In the genomic region with DNA sequence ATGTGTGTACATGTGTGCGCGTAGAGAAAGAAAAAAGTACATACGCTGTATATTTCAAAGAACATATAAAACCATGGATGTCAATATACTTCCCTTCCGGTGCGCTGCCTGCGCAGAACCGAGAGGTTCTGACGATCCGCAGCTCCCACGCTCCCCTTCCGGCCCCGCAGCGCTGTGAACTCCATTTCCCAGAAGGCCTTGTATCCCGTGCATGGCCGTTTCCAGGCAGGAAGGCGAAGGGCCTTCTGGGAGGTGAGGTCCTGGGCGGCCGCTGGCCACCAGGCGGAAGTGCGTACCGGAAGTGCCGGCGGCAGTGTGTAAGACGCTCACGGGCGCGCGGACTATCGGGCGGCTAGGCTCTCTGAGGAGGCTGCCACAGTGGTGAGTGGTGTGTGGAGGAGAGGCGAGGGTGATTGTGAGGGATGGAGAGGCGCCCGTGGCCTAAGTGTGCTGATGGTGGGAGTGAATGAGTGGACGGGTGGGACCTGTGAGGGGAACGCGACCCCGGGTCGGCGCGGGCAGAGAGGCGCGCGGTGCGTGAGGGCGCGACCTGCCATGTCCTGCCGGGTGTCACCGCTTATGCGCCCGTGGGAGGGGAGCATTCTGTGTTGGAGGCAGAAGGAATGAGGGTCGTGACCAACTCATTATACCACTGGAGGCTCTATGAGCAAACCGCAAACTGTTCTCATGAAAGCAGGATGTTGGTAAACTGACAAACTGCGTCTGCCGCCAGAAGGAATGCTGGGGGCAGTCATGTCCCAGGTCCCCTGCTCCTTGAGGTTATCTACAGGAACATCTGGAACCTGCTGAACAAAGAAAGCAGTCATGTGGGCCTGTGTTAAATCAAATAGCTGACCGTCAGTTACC, we compare ENCODE assay signal across 1 cellular context.
A peak's percentile ranks its signal among the peaks of the same experiment; 100 is the strongest.
TF ChIP-seq lines count a peak whose summit lies in the region.

A gene with protein sequence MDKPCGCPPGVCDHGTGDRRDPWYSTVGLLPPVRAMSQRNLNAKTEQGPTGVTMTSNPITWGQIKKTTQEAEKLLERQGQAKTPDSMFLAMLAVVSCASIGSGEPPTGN (plus strand): TSS at position 313 of the 867 bp plus-strand sequence. CDS start 6,792 bp downstream, outside the sequence.

TF ChIP-seq in GM12878, 131 proteins besides CTCF, POLR2A, EP300 and RAD21 (continued from another document and continues in another):
- TF ChIP-seq RFX5 (IDR thresholded peaks at IDR 0.05; ENCODE audit: low read depth, low read length) (0 out of 2 replicates have a peak, but pooled peaks have one; percentile 29), RELA (IDR thresholded peaks at IDR 0.05; ENCODE audit: borderline replicate concordance, partially characterized antibody) (no peak), SMAD5 (IDR thresholded peaks at IDR 0.05; ENCODE audit: low read depth) (peak; percentile 92; the same call in 1 of the 2 replicates), KDM1A (IDR thresholded peaks at IDR 0.05; ENCODE audit: borderline replicate concordance) (no peak), HCFC1 (IDR thresholded peaks at IDR 0.05; ENCODE audit: low read length) (peak; percentile 99), CBX5 (IDR thresholded peaks at IDR 0.05; ENCODE audit: low read depth) (0 out of 2 replicates have a peak, but pooled peaks have one; percentile 12), GABPA (IDR thresholded peaks at IDR 0.05; ENCODE audit: low read depth) (peak; percentile 94), EGR1 (IDR thresholded peaks at IDR 0.05; ENCODE audit: borderline replicate concordance in 1 of 2, low read depth in 2 of 2, low read length in 2 of 2) (peak in 1 of 2 experiments; percentile 75; a peak in 2 of 3 replicates), FOXK2 (IDR thresholded peaks at IDR 0.05) (no peak), NFXL1 (IDR thresholded peaks at IDR 0.05; ENCODE audit: borderline replicate concordance) (no peak), IKZF2 (IDR thresholded peaks at IDR 0.05) (peak in 1 of 2 experiments; percentile 27; a peak in 1 of 4 replicates), SRF (IDR thresholded peaks at IDR 0.05; ENCODE audit: low read depth in 2 of 2, low read length in 2 of 2) (0 out of 4 replicates have a peak, but pooled peaks of 1 of the 2 experiments have one; percentile 58), SREBF1 (IDR thresholded peaks at IDR 0.05; ENCODE audit: low read length) (peak; percentile 28; the same call in 1 of the 2 replicates), BMI1 (IDR thresholded peaks at IDR 0.05; ENCODE audit: borderline replicate concordance) (no peak), JUND (IDR thresholded peaks at IDR 0.05; ENCODE audit: low read depth, low read length) (no peak), SPI1 (IDR thresholded peaks at IDR 0.05; ENCODE audit: borderline replicate concordance, insufficient read depth, low read depth, low read length) (peak; percentile 74; the same call in 1 of the 2 replicates), NR2F1 (conservative IDR thresholded peaks at IDR 0.05) (peak; percentile 87), NR2C1 (IDR thresholded peaks at IDR 0.05) (peak; percentile 65), SUZ12 (IDR thresholded peaks at IDR 0.05; ENCODE audit: unreplicated experiment) (no peak), ZNF384 (IDR thresholded peaks at IDR 0.05; ENCODE audit: borderline replicate concordance, low read depth, low read length) (no peak), TAF1 (IDR thresholded peaks at IDR 0.05; ENCODE audit: borderline replicate concordance, low read depth, low read length) (peak; percentile 97), SMAD1 (IDR thresholded peaks at IDR 0.05; ENCODE audit: low read depth, partially characterized antibody) (peak; percentile 80), SUPT20H (IDR thresholded peaks at IDR 0.05; ENCODE audit: borderline replicate concordance, control insufficient read depth, low read depth, low read length) (no peak), CHD4 (IDR thresholded peaks at IDR 0.05) (no peak), NR2C2 (IDR thresholded peaks at IDR 0.05; ENCODE audit: borderline replicate concordance, control insufficient read depth, insufficient read length, low read depth) (no peak), POLR2AphosphoS5 (IDR thresholded peaks at IDR 0.05; ENCODE audit: low read length) (peak; percentile 98), POLR2AphosphoS2 (IDR thresholded peaks at IDR 0.05; ENCODE audit: low read depth, low read length) (peak; percentile 96), POU2F2 (IDR thresholded peaks at IDR 0.05; ENCODE audit: borderline replicate concordance, low read depth, low read length) (peak; percentile 80), TBL1XR1 (IDR thresholded peaks at IDR 0.05; ENCODE audit: low read depth, low read length) (no peak), SIN3A (IDR thresholded peaks at IDR 0.05; ENCODE audit: low read depth, low read length) (peak; percentile 88), ASH2L (IDR thresholded peaks at IDR 0.05; ENCODE audit: borderline replicate concordance, low read depth) (no peak)
- TF ChIP-seq, protein P1, sequence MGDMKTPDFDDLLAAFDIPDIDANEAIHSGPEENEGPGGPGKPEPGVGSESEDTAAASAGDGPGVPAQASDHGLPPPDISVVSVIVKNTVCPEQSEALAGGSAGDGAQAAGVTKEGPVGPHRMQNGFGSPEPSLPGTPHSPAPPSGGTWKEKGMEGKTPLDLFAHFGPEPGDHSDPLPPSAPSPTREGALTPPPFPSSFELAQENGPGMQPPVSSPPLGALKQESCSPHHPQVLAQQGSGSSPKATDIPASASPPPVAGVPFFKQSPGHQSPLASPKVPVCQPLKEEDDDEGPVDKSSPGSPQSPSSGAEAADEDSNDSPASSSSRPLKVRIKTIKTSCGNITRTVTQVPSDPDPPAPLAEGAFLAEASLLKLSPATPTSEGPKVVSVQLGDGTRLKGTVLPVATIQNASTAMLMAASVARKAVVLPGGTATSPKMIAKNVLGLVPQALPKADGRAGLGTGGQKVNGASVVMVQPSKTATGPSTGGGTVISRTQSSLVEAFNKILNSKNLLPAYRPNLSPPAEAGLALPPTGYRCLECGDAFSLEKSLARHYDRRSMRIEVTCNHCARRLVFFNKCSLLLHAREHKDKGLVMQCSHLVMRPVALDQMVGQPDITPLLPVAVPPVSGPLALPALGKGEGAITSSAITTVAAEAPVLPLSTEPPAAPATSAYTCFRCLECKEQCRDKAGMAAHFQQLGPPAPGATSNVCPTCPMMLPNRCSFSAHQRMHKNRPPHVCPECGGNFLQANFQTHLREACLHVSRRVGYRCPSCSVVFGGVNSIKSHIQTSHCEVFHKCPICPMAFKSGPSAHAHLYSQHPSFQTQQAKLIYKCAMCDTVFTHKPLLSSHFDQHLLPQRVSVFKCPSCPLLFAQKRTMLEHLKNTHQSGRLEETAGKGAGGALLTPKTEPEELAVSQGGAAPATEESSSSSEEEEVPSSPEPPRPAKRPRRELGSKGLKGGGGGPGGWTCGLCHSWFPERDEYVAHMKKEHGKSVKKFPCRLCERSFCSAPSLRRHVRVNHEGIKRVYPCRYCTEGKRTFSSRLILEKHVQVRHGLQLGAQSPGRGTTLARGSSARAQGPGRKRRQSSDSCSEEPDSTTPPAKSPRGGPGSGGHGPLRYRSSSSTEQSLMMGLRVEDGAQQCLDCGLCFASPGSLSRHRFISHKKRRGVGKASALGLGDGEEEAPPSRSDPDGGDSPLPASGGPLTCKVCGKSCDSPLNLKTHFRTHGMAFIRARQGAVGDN (IDR thresholded peaks at IDR 0.05), result peak; percentile 17; the same call in 1 of the 2 replicates
- TF ChIP-seq, protein P2, sequence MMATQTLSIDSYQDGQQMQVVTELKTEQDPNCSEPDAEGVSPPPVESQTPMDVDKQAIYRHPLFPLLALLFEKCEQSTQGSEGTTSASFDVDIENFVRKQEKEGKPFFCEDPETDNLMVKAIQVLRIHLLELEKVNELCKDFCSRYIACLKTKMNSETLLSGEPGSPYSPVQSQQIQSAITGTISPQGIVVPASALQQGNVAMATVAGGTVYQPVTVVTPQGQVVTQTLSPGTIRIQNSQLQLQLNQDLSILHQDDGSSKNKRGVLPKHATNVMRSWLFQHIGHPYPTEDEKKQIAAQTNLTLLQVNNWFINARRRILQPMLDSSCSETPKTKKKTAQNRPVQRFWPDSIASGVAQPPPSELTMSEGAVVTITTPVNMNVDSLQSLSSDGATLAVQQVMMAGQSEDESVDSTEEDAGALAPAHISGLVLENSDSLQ (IDR thresholded peaks at IDR 0.05), result peak; percentile 26; the same call in 1 of the 2 replicates
- TF ChIP-seq, protein P3, sequence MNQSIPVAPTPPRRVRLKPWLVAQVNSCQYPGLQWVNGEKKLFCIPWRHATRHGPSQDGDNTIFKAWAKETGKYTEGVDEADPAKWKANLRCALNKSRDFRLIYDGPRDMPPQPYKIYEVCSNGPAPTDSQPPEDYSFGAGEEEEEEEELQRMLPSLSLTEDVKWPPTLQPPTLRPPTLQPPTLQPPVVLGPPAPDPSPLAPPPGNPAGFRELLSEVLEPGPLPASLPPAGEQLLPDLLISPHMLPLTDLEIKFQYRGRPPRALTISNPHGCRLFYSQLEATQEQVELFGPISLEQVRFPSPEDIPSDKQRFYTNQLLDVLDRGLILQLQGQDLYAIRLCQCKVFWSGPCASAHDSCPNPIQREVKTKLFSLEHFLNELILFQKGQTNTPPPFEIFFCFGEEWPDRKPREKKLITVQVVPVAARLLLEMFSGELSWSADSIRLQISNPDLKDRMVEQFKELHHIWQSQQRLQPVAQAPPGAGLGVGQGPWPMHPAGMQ (IDR thresholded peaks at IDR 0.05; ENCODE audit: borderline replicate concordance), result no peak
- TF ChIP-seq, protein P4, sequence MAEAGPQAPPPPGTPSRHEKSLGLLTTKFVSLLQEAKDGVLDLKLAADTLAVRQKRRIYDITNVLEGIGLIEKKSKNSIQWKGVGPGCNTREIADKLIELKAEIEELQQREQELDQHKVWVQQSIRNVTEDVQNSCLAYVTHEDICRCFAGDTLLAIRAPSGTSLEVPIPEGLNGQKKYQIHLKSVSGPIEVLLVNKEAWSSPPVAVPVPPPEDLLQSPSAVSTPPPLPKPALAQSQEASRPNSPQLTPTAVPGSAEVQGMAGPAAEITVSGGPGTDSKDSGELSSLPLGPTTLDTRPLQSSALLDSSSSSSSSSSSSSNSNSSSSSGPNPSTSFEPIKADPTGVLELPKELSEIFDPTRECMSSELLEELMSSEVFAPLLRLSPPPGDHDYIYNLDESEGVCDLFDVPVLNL (IDR thresholded peaks at IDR 0.05; ENCODE audit: low read depth, low read length), result no peak
- TF ChIP-seq, protein P5, sequence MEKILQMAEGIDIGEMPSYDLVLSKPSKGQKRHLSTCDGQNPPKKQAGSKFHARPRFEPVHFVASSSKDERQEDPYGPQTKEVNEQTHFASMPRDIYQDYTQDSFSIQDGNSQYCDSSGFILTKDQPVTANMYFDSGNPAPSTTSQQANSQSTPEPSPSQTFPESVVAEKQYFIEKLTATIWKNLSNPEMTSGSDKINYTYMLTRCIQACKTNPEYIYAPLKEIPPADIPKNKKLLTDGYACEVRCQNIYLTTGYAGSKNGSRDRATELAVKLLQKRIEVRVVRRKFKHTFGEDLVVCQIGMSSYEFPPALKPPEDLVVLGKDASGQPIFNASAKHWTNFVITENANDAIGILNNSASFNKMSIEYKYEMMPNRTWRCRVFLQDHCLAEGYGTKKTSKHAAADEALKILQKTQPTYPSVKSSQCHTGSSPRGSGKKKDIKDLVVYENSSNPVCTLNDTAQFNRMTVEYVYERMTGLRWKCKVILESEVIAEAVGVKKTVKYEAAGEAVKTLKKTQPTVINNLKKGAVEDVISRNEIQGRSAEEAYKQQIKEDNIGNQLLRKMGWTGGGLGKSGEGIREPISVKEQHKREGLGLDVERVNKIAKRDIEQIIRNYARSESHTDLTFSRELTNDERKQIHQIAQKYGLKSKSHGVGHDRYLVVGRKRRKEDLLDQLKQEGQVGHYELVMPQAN (conservative IDR thresholded peaks at IDR 0.05), result peak; percentile 93
- TF ChIP-seq, protein P6, sequence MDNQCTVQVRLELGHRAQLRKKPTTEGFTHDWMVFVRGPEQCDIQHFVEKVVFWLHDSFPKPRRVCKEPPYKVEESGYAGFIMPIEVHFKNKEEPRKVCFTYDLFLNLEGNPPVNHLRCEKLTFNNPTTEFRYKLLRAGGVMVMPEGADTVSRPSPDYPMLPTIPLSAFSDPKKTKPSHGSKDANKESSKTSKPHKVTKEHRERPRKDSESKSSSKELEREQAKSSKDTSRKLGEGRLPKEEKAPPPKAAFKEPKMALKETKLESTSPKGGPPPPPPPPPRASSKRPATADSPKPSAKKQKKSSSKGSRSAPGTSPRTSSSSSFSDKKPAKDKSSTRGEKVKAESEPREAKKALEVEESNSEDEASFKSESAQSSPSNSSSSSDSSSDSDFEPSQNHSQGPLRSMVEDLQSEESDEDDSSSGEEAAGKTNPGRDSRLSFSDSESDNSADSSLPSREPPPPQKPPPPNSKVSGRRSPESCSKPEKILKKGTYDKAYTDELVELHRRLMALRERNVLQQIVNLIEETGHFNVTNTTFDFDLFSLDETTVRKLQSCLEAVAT (IDR thresholded peaks at IDR 0.05), result peak; percentile 61
- TF ChIP-seq, protein P7, sequence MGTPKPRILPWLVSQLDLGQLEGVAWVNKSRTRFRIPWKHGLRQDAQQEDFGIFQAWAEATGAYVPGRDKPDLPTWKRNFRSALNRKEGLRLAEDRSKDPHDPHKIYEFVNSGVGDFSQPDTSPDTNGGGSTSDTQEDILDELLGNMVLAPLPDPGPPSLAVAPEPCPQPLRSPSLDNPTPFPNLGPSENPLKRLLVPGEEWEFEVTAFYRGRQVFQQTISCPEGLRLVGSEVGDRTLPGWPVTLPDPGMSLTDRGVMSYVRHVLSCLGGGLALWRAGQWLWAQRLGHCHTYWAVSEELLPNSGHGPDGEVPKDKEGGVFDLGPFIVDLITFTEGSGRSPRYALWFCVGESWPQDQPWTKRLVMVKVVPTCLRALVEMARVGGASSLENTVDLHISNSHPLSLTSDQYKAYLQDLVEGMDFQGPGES (IDR thresholded peaks at IDR 0.05), result no peak
- TF ChIP-seq, protein P8, sequence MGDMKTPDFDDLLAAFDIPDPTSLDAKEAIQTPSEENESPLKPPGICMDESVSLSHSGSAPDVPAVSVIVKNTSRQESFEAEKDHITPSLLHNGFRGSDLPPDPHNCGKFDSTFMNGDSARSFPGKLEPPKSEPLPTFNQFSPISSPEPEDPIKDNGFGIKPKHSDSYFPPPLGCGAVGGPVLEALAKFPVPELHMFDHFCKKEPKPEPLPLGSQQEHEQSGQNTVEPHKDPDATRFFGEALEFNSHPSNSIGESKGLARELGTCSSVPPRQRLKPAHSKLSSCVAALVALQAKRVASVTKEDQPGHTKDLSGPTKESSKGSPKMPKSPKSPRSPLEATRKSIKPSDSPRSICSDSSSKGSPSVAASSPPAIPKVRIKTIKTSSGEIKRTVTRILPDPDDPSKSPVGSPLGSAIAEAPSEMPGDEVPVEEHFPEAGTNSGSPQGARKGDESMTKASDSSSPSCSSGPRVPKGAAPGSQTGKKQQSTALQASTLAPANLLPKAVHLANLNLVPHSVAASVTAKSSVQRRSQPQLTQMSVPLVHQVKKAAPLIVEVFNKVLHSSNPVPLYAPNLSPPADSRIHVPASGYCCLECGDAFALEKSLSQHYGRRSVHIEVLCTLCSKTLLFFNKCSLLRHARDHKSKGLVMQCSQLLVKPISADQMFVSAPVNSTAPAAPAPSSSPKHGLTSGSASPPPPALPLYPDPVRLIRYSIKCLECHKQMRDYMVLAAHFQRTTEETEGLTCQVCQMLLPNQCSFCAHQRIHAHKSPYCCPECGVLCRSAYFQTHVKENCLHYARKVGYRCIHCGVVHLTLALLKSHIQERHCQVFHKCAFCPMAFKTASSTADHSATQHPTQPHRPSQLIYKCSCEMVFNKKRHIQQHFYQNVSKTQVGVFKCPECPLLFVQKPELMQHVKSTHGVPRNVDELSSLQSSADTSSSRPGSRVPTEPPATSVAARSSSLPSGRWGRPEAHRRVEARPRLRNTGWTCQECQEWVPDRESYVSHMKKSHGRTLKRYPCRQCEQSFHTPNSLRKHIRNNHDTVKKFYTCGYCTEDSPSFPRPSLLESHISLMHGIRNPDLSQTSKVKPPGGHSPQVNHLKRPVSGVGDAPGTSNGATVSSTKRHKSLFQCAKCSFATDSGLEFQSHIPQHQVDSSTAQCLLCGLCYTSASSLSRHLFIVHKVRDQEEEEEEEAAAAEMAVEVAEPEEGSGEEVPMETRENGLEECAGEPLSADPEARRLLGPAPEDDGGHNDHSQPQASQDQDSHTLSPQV (IDR thresholded peaks at IDR 0.05), result no peak
